In the genomic region with DNA sequence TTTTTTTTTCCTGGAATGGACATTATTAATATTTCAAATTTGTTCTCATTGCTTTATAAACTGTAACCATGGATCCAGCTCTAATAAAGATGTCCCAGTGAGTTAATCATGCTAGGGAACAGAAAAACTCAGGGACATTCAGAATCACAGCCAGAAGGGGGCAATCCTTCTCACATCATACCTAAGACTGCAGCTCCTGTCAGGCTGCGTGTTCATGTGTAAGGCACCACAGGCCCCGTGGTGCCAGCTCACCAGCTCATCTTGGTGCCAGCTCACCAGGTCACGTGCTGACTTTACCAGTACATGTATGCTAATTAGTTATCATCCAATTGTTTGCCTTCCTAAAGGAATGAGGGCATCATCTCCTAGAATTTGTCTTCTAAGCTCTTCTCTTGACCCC, we compare ENCODE assay signal across 9 cellular contexts.
DNase-seq lines count a peak whose midpoint lies in the region; ATAC-seq and TF ChIP-seq lines count a peak whose summit lies in the region.
"Had no signal": no experiment of that assay in that cellular context is flagged by ENCODE, and none has a peak within 500 bp of the region (broad histone marks: within the 10 kb centered on the region; RNA-seq: fewer than 3 reads in every experiment).

No MANE protein-coding gene starts in this region.

- no CpG with 5 or more reads among the region's 3 CpGs for WGBS in neuronal stem cell (ENCODE audit: extremely low coverage in 2 of 2, insufficient read length in 2 of 2, insufficient replicate concordance in 1 of 2), 2 donors

- DNase-seq in G401 (ENCODE audit: low spot score) (peak; percentile 43), NT2/D1 (ENCODE audit: low read depth, low spot score) (peak; percentile 9), epithelial cell of esophagus (ENCODE audit: low read depth) (peak; percentile 91), neuronal stem cell (ENCODE audit: low spot score) (peak; percentile 17), DMS79 (lab: John Stamatoyannopoulos, UW) (no peak)
- DNase-seq in activated naive CD4-positive, alpha-beta T cell treated with anti-CD3 and anti-CD28 coated beads, Interleukin-2, amount 50 U/mL, for 72 hours (ENCODE audit: low spot score in 2 of 2) = no peak

- no peak overlapping the region for H4K91ac ChIP-seq in neuronal stem cell (ENCODE audit: low read depth, low read length, poor library complexity)

- no peak overlapping the region for H2BK120ac ChIP-seq in neuronal stem cell (ENCODE audit: low read depth, low read length)

- ATAC-seq in HG03175 (IDR thresholded peaks at IDR 0.05; ENCODE audit: unreplicated experiment) (peak; percentile 56), HG02870 (IDR thresholded peaks at IDR 0.05; ENCODE audit: unreplicated experiment) (no peak)
- ATAC-seq in activated naive CD4-positive, alpha-beta T cell treated with anti-CD3 and anti-CD28 coated beads, Interleukin-2, amount 50 U/mL, for 72 hours = no peak

- no peaks in the 10 kb centered on the region for H3K9me3 Mint-ChIP-seq in activated naive CD4-positive, alpha-beta T cell treated with anti-CD3 and anti-CD28 coated beads, Interleukin-2, amount 50 U/mL, for 72 hours

- no peak overlapping the region for H3K14ac ChIP-seq in neuronal stem cell (ENCODE audit: low read length)

- H3K79me1 ChIP-seq in neuronal stem cell (ENCODE audit: low read depth, low read length) = no peaks in the 10 kb centered on the region

- H3K4me1 ChIP-seq in NT2/D1 (ENCODE audit: insufficient read depth, insufficient read length) (no peaks in the 10 kb centered on the region), neuronal stem cell (ENCODE audit: control insufficient read depth in 2 of 2, insufficient read depth in 1 of 2, low read depth in 1 of 2, low read length in 2 of 2) (no peaks in the 10 kb centered on the region)

- H3K4ac ChIP-seq in neuronal stem cell (ENCODE audit: low read length) = no peak overlapping the region

- in situ Hi-C loops in G401 (cut with HindIII; ENCODE audit: low sequenced_read_pairs) = no loop called here

- H3K27me3 ChIP-seq in NT2/D1 (ENCODE audit: insufficient read depth, insufficient read length) (no peaks in the 10 kb centered on the region), neuronal stem cell (ENCODE audit: control insufficient read depth in 3 of 3, insufficient read depth in 3 of 3, low read depth in 1 of 3, low read length in 3 of 3) (peaks cover 0 to 10% (median 0%) of the 10 kb centered on the region in 3 experiments)

- H3K27ac ChIP-seq in neuronal stem cell (replicated peaks; ENCODE audit: low read length) = no peak overlapping the region
- H3K27ac ChIP-seq: skin epidermis had no signal

- H3K4me2 ChIP-seq in neuronal stem cell (ENCODE audit: insufficient read depth, low read length, poor library complexity, severe bottlenecking) = no peak overlapping the region

- H2BK5ac ChIP-seq in neuronal stem cell (ENCODE audit: low read length) = no peak overlapping the region

- peak; percentile 57 for TF ChIP-seq CTCF in epithelial cell of esophagus (IDR thresholded peaks at IDR 0.05; ENCODE audit: insufficient read depth, low read depth, low read length, missing control alignments)

- no peak overlapping the region for H2AK5ac ChIP-seq in neuronal stem cell (ENCODE audit: low read depth, low read length)

- no peak overlapping the region for H3K23ac ChIP-seq in neuronal stem cell (ENCODE audit: low read depth, low read length, poor library complexity)

- no peak overlapping the region for H3K18ac ChIP-seq in neuronal stem cell (ENCODE audit: low read length)

- H2AFZ ChIP-seq in neuronal stem cell (ENCODE audit: low read length) = no peak overlapping the region

- no peak overlapping the region for H2BK12ac ChIP-seq in neuronal stem cell (ENCODE audit: low read length)

- no peak overlapping the region for H3K9ac ChIP-seq in NT2/D1 (ENCODE audit: insufficient read length, low read depth)
- no peak overlapping the region for H3K9ac ChIP-seq in neuronal stem cell (ENCODE audit: low read depth, low read length, poor library complexity)

- H2BK15ac ChIP-seq in neuronal stem cell (ENCODE audit: low read length) = no peak overlapping the region

- no peak overlapping the region for H3K27ac Mint-ChIP-seq in activated naive CD4-positive, alpha-beta T cell treated with anti-CD3 and anti-CD28 coated beads, Interleukin-2, amount 50 U/mL, for 72 hours

- H3K4me3 ChIP-seq in NT2/D1 (ENCODE audit: insufficient read length, low read depth) = no peak overlapping the region
- H3K4me3 ChIP-seq in epithelial cell of esophagus (ENCODE audit: low read length) = no peak overlapping the region
- H3K4me3 ChIP-seq in neuronal stem cell (ENCODE audit: low read length in 2 of 2) = no peak overlapping the region
- H3K4me3 ChIP-seq: skin epidermis had no signal

- no peaks in the 10 kb centered on the region for H3K36me3 Mint-ChIP-seq in activated naive CD4-positive, alpha-beta T cell treated with anti-CD3 and anti-CD28 coated beads, Interleukin-2, amount 50 U/mL, for 72 hours

- H3K36me3 ChIP-seq in NT2/D1 (ENCODE audit: insufficient read depth, insufficient read length, low read length) = no peaks in the 10 kb centered on the region
- no peaks in the 10 kb centered on the region for H3K36me3 ChIP-seq in neuronal stem cell (replicated peaks in 1 of 2; ENCODE audit: control insufficient read depth in 2 of 2, insufficient read depth in 2 of 2, low read length in 2 of 2)

- no peak overlapping the region for H4K8ac ChIP-seq in neuronal stem cell (ENCODE audit: low read depth, low read length)

- H3K9me3 ChIP-seq in NT2/D1 (ENCODE audit: insufficient read depth, low read length) = no peaks in the 10 kb centered on the region
- no peaks in the 10 kb centered on the region for H3K9me3 ChIP-seq in neuronal stem cell (replicated peaks in 1 of 2; ENCODE audit: control insufficient read depth in 2 of 2, insufficient read depth in 1 of 2, low read depth in 1 of 2, low read length in 2 of 2)

Comparison
In these comparisons a context has a peak if more than half of its experiments do, and no peak if none do; other contexts are left out.
1. DNase-seq: peak in G401 (single experiment), NT2/D1 (single experiment), epithelial cell of esophagus (single experiment) and neuronal stem cell (single experiment); none in DMS79 (single experiment) and activated naive CD4-positive, alpha-beta T cell treated with anti-CD3 and anti-CD28 coated beads, Interleukin-2, amount 50 U/mL, for 72 hours (0 of 2).